Comparison of ENCODE assay signal across 15 cellular contexts in genomic region chr2:66688951-66689350, GRCh38.
DNase-seq lines count a peak whose midpoint lies in the region; ATAC-seq and TF ChIP-seq lines count a peak whose summit lies in the region.
"Had no signal": no experiment of that assay in that cellular context is flagged by ENCODE, and none has a peak within 500 bp of the region (broad histone marks: within the 10 kb centered on the region; RNA-seq: fewer than 3 reads in every experiment).

No MANE protein-coding gene starts in this region.

- H3K9me3 ChIP-seq in esophagus squamous epithelium = no peaks in the 10 kb centered on the region

- no peak overlapping the region for H3K4me3 ChIP-seq in esophagus squamous epithelium

- H3K4me1 ChIP-seq in esophagus squamous epithelium = no peaks in the 10 kb centered on the region

- H3K36me3 Mint-ChIP-seq in nephron progenitor cell (ENCODE audit: low read depth) (no peaks in the 10 kb centered on the region), type B pancreatic cell (no peaks in the 10 kb centered on the region)
- H3K36me3 Mint-ChIP-seq: CD4-positive, alpha-beta memory T cell had no signal

- DNase-seq in A172 (ENCODE audit: low spot score) (peak; percentile 47), esophagus squamous epithelium (lab: John Stamatoyannopoulos, UW) (no peak), nephron progenitor cell (no peak), type B pancreatic cell (ENCODE audit: extremely low spot score, unreplicated experiment) (no peak), nucleus accumbens (lab: John Stamatoyannopoulos, UW) (no peak)
- DNase-seq in stimulated activated naive CD8-positive, alpha-beta T cell treated with anti-CD3 and anti-CD28 coated beads, Interleukin-15, amount 100 ng/mL, for 72 hours = no peak
- DNase-seq: 8988T; CD4-positive, alpha-beta memory T cell; NCI-H1436 treated with DMSO at 0.1 percent for 48 hours; NCI-H2081; NCI-H774; RPMI8226 had no signal

- no peak for TF ChIP-seq POLR2A in esophagus squamous epithelium (IDR thresholded peaks at IDR 0.05)

- no peaks in the 10 kb centered on the region for H3K9me3 Mint-ChIP-seq in nephron progenitor cell
- no peaks in the 10 kb centered on the region for H3K9me3 Mint-ChIP-seq in type B pancreatic cell
- H3K9me3 Mint-ChIP-seq in stimulated activated naive CD8-positive, alpha-beta T cell treated with anti-CD3 and anti-CD28 coated beads, Interleukin-15, amount 100 ng/mL, for 72 hours = no peaks in the 10 kb centered on the region

- H3K27me3 ChIP-seq in esophagus squamous epithelium = no peaks in the 10 kb centered on the region

- ATAC-seq in HG02588 (IDR thresholded peaks at IDR 0.05; ENCODE audit: unreplicated experiment) = no peak
- ATAC-seq in stimulated activated naive CD8-positive, alpha-beta T cell treated with anti-CD3 and anti-CD28 coated beads, Interleukin-15, amount 100 ng/mL, for 72 hours = no peak
- no peak for ATAC-seq in HG02798 (IDR thresholded peaks at IDR 0.05; ENCODE audit: poor library complexity, unreplicated experiment)

- H3K4me3 Mint-ChIP-seq in nephron progenitor cell (no peak overlapping the region), type B pancreatic cell (peak overlapping the region; percentile 62)
- no peak overlapping the region for H3K4me3 Mint-ChIP-seq in stimulated activated naive CD8-positive, alpha-beta T cell treated with anti-CD3 and anti-CD28 coated beads, Interleukin-15, amount 100 ng/mL, for 72 hours
- H3K4me3 Mint-ChIP-seq: CD4-positive, alpha-beta memory T cell had no signal

- H3K4me1 Mint-ChIP-seq in nephron progenitor cell = peaks cover 88% of the 10 kb centered on the region
- H3K4me1 Mint-ChIP-seq in type B pancreatic cell (ENCODE audit: unreplicated experiment) = peaks cover 48% of the 10 kb centered on the region
- no peaks in the 10 kb centered on the region for H3K4me1 Mint-ChIP-seq in stimulated activated naive CD8-positive, alpha-beta T cell treated with anti-CD3 and anti-CD28 coated beads, Interleukin-15, amount 100 ng/mL, for 72 hours
- H3K4me1 Mint-ChIP-seq: CD4-positive, alpha-beta memory T cell had no signal

- H3K27ac Mint-ChIP-seq in nephron progenitor cell = peak overlapping the region; percentile 99
- H3K27ac Mint-ChIP-seq in type B pancreatic cell = no peak overlapping the region
- H3K27ac Mint-ChIP-seq in stimulated activated naive CD8-positive, alpha-beta T cell treated with anti-CD3 and anti-CD28 coated beads, Interleukin-15, amount 100 ng/mL, for 72 hours = no peak overlapping the region
- H3K27ac Mint-ChIP-seq: CD4-positive, alpha-beta memory T cell had no signal

- H3K27ac ChIP-seq in esophagus squamous epithelium = peak overlapping the region in 3 of 4 donors; percentile 31 to 78 (median 76)
- H3K27ac ChIP-seq: KMS-11 had no signal

- WGBS in esophagus squamous epithelium, 2 donors = 80 to 87% methylated on average over 8 of the region's 8 CpGs

- TF ChIP-seq CTCF in esophagus squamous epithelium (IDR thresholded peaks at IDR 0.05) (no peak), nephron progenitor cell (IDR thresholded peaks at IDR 0.05) (no peak), type B pancreatic cell (conservative IDR thresholded peaks at IDR 0.05) (no peak)

- intact Hi-C loops in esophagus squamous epithelium (cut with DNase I) = no loop called here

- H3K27me3 Mint-ChIP-seq in nephron progenitor cell (ENCODE audit: low read depth, poor library complexity) (no peaks in the 10 kb centered on the region), type B pancreatic cell (no peaks in the 10 kb centered on the region)
- no peaks in the 10 kb centered on the region for H3K27me3 Mint-ChIP-seq in stimulated activated naive CD8-positive, alpha-beta T cell treated with anti-CD3 and anti-CD28 coated beads, Interleukin-15, amount 100 ng/mL, for 72 hours

- H3K36me3 ChIP-seq in esophagus squamous epithelium = no peaks in the 10 kb centered on the region
